In the genomic region with DNA sequence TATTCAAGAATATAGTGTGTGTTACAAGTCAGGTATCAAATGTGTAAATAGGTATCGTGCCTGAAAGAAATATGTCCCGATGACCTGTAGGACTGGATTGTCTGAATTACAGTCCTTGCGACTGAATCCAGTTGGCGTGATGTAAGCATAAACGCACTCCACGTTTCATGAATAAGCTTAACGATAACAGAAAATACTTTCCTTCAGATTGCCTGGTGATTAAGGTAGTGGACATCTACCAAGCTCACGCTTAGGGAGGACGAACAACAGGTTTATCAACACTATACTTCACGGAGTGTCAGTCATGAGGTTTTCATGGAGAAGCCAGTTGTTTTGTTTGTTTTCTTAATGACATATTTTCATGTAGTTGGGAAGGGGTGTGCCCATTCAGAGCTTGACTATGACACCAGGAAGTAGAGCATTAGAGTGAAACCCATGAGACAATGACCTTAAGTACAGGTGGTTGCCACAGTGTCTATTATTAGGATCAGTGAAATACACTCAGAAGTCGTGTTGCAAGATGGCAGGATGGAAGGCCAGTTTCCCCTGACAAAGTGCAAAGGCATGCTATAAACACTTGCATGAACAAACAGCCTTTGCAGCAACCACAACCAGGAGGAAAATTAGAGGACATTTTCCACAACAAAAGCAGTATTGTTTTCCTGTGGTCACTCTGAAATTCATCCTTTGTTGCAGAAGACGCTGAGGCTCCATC, we compare ENCODE assay signal across 14 cellular contexts.
DNase-seq lines count a peak whose midpoint lies in the region; ATAC-seq, FAIRE-seq and TF ChIP-seq lines count a peak whose summit lies in the region.
"Had no signal": no experiment of that assay in that cellular context is flagged by ENCODE, and none has a peak within 500 bp of the region (broad histone marks: within the 10 kb centered on the region; RNA-seq: fewer than 3 reads in every experiment).

No MANE protein-coding gene starts in this region.

- 89 to 90% methylated on average over 12 of the region's 12 CpGs for WGBS in aorta, 2 donors

- H3K36me3 ChIP-seq in aorta (ENCODE audit: control insufficient read depth in 1 of 2, insufficient read depth in 2 of 2, low read length in 1 of 2), result no peaks in the 10 kb centered on the region

- DNase-seq in GM18507 (ENCODE audit: extremely low spot score, insufficient read length, low read depth) (no peak), MCF 10A (ENCODE audit: unreplicated experiment) (peak; percentile 35), renal cortical epithelial cell (ENCODE audit: low read depth) (peak; percentile 45), T-helper 2 cell (no peak), aorta (no peak)
- no peak for DNase-seq in effector memory CD8-positive, alpha-beta T cell
- DNase-seq in activated T-cell treated with anti-CD3 and anti-CD28 coated beads, Interleukin-2, amount 50 U/mL, for 48 hours, result no peak
- DNase-seq: activated CD8-positive, alpha-beta memory T cell treated with anti-CD3 and anti-CD28 coated beads, Interleukin-2, amount 50 U/mL, for 4 hours; naive B cell had no signal

- CTCF ChIA-PET in MCF 10A (lab: Yijun Ruan, JAX), result no interaction called here

- no peak overlapping the region for H3K27ac ChIP-seq in aorta (ENCODE audit: low read depth in 1 of 2, low read length in 2 of 2)

- no peaks in the 10 kb centered on the region for H3K9me3 Mint-ChIP-seq in MCF 10A (ENCODE audit: unreplicated experiment)
- no peaks in the 10 kb centered on the region for H3K9me3 Mint-ChIP-seq in effector memory CD8-positive, alpha-beta T cell

- H3K4me3 ChIP-seq in aorta (ENCODE audit: low read length in 2 of 2), result no peak overlapping the region

- no TSS peak for BruUV-seq in MCF 10A (replicated peaks; lab: Mats Ljungman, UMichigan)

- TF ChIP-seq CTCF in MCF 10A (IDR thresholded peaks at IDR 0.05; ENCODE audit: unreplicated experiment), result no peak

- peaks cover 6% of the 10 kb centered on the region for H3K4me1 Mint-ChIP-seq in MCF 10A (ENCODE audit: insufficient read depth, unreplicated experiment)
- peaks cover 5 to 6% of the 10 kb centered on the region in 2 donors for H3K4me1 Mint-ChIP-seq in effector memory CD8-positive, alpha-beta T cell (ENCODE audit: low read depth in 2 of 2)

- H3K27ac Mint-ChIP-seq in MCF 10A (ENCODE audit: low read depth, unreplicated experiment), result no peak overlapping the region
- H3K27ac Mint-ChIP-seq in effector memory CD8-positive, alpha-beta T cell, result no peak overlapping the region

- ATAC-seq in HG03066 (IDR thresholded peaks at IDR 0.05; ENCODE audit: low read depth, unreplicated experiment) (peak; percentile 68), aorta (ENCODE audit: low FRiP score) (no peak)
- ATAC-seq in effector memory CD8-positive, alpha-beta T cell (replicated peaks), result no peak
- ATAC-seq: HepG2, Panc1 had no signal

- no peaks in the 10 kb centered on the region for H3K27me3 Mint-ChIP-seq in MCF 10A (ENCODE audit: insufficient read depth, unreplicated experiment)
- H3K27me3 Mint-ChIP-seq in effector memory CD8-positive, alpha-beta T cell, result no peaks in the 10 kb centered on the region
- H3K27me3 Mint-ChIP-seq: CD4-positive, CD25-positive, alpha-beta regulatory T cell; naive B cell had no signal

- H3K36me3 Mint-ChIP-seq in MCF 10A (ENCODE audit: insufficient read depth, unreplicated experiment), result no peaks in the 10 kb centered on the region
- no peaks in the 10 kb centered on the region for H3K36me3 Mint-ChIP-seq in effector memory CD8-positive, alpha-beta T cell (ENCODE audit: insufficient read depth)

- POLR2A ChIA-PET in MCF 10A (lab: Yijun Ruan, JAX), result interaction anchor here (0.6 to 1.4 kb wide), 3 partner anchors 10 to 184 kb away, joined by 3 read pairs; no protein-coding TSS in a partner anchor

- H3K9me3 ChIP-seq in aorta (ENCODE audit: control insufficient read depth, low read length), result peaks cover 1% of the 10 kb centered on the region

- intact Hi-C loops in MCF 10A (cut with micrococcal nuclease) (no loop called here), aorta (cut with DNase I) (no loop called here)

- H3K4me3 Mint-ChIP-seq in MCF 10A (ENCODE audit: unreplicated experiment), result no peak overlapping the region
- no peak overlapping the region for H3K4me3 Mint-ChIP-seq in effector memory CD8-positive, alpha-beta T cell
- H3K4me3 Mint-ChIP-seq: naive B cell had no signal

- H3K27me3 ChIP-seq in aorta (ENCODE audit: control insufficient read depth in 1 of 2, insufficient read depth in 2 of 2, low read length in 1 of 2), result no peaks in the 10 kb centered on the region

- FAIRE-seq in GM18507 (lab: Jason Lieb, UNC), result peak; percentile 12
- FAIRE-seq: HepG2, TTC549 had no signal

- H3K4me1 ChIP-seq in aorta (ENCODE audit: control insufficient read depth in 1 of 2, insufficient read depth in 2 of 2, low read length in 2 of 2), result no peaks in the 10 kb centered on the region

Comparison
In these comparisons a context has a peak if more than half of its experiments do, and no peak if none do; other contexts are left out.
1. DNase-seq: peak in MCF 10A (single experiment) and renal cortical epithelial cell (single experiment); none in GM18507 (single experiment), T-helper 2 cell (0 of 5), effector memory CD8-positive, alpha-beta T cell (0 of 3), activated T-cell treated with anti-CD3 and anti-CD28 coated beads, Interleukin-2, amount 50 U/mL, for 48 hours (0 of 2) and aorta (0 of 2).